In the genomic region with DNA sequence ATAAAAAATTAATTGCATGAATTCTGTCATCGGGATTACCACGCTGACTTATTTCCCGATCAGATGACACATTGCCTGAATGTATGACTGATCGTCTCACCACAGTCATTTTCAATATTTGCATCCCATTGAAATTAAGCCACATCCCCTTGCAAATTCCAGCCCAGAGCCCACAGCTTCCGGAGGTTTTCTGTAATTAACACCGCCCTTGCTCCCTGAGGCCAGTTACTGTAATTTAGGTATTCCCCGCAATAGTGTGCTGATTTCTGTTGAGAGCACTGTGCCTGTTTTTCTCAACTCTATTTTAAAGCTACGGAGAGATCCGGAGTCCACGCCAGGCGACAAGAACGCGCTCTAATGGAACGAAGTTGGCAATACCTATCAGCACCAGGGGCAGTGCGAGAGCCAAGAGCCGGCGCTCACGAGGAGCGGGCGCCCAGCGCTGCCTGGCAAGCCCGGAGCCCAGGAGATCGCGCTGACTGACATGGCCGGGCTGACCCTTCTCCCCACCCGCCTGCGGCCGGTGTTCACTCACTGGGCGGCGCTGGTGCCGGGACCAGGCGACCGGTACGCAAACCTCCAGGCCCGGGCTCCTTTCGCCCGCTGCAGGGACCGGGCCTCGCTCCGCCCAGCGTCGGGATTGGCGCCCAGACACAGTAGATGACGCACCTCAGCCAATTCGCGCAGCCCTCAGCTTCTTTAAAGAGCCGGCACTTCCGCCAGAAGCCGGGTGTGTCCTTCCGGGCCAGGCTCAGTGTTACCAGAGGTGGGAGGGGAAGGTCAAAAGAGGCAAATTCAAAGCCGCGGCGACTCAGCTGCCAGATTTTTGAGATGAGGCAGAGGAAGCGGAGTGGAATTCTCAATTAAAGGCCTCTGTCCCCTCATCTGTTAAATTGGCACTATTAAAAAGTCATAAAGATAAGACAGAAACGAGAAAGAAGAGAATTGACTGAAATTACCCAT, we compare ENCODE assay signal across 8 cellular contexts. TPM values are rescaled to one million over a fixed set of nuclear protein-coding genes. Genes with fewer than 3 reads are reported as not detected.
DNase-seq lines count a peak whose midpoint lies in the region; ATAC-seq and TF ChIP-seq lines count a peak whose summit lies in the region.

A gene with protein sequence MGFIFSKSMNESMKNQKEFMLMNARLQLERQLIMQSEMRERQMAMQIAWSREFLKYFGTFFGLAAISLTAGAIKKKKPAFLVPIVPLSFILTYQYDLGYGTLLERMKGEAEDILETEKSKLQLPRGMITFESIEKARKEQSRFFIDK (minus strand): TSS at position 672 of the 963 bp plus-strand sequence. CDS start 5,948 bp downstream, outside the sequence.

- no peaks in the 10 kb centered on the region for H3K27me3 ChIP-seq in GM23338 (ENCODE audit: insufficient read depth)

- peaks cover 14% of the 10 kb centered on the region for H3K4me1 ChIP-seq in GM23338 (ENCODE audit: insufficient read depth)

- ATAC-seq in GM23338 (peak; percentile 97), naive B cell (ENCODE audit: low read depth in 2 of 2) (peak; percentile 86 to 87)
- ATAC-seq in activated T-helper 17 cell treated with anti-CD3 and anti-CD28 coated beads, Interleukin-2, amount 50 U/mL, for 72 hours (replicated peaks), result peak; percentile 90
- peak; percentile 97 for ATAC-seq in stimulated activated memory B cell treated with anti-CD40 and anti-IgM and Interleukin-4, amounts not matched to agents 10 μg/mL and 1 μg/mL and 100 μg/mL, for 72 hours

- H3K9me3 Mint-ChIP-seq in GM23338 (peaks cover 32% of the 10 kb centered on the region), naive B cell (no peaks in the 10 kb centered on the region)
- H3K9me3 Mint-ChIP-seq in activated T-helper 17 cell treated with anti-CD3 and anti-CD28 coated beads, Interleukin-2, amount 50 U/mL, for 72 hours, result no peaks in the 10 kb centered on the region
- H3K9me3 Mint-ChIP-seq in stimulated activated memory B cell treated with anti-CD40 and anti-IgM and Interleukin-4, amounts not matched to agents 10 μg/mL and 1 μg/mL and 100 μg/mL, for 72 hours, result no peaks in the 10 kb centered on the region

- peak; percentile 94 for DNase-seq in EL
- DNase-seq in GM23338 (ENCODE audit: low spot score), result peak; percentile 97
- DNase-seq in LHCN-M2 (ENCODE audit: low read depth), result peak; percentile 94
- peak; percentile 59 for DNase-seq in RWPE1 (ENCODE audit: low spot score)
- DNase-seq in fibroblast of gingiva (ENCODE audit: low read depth), result peak; percentile 91
- DNase-seq in naive B cell, result peak; percentile 89

- H3K27ac ChIP-seq in GM23338 (ENCODE audit: low read depth), result peak within 1 kb of the TSS; percentile 92
- H3K27ac ChIP-seq in RWPE1, result peak within 1 kb of the TSS; percentile 90

- POLR2A ChIA-PET in RWPE1 (lab: Yijun Ruan, JAX; ENCODE audit: low non-redundant PET), result no interaction called here

- peak within 1 kb of the TSS; percentile 89 for H3K4me2 ChIP-seq in GM23338

- 0 out of 2 replicates have a peak, but pooled peaks cover 5% of the 10 kb centered on the region for H3F3A ChIP-seq in GM23338 (replicated peaks; ENCODE audit: low read depth)

- H3K79me2 ChIP-seq in GM23338 (replicated peaks; ENCODE audit: insufficient read depth), result no peaks in the 10 kb centered on the region; the same call in 1 of the 2 replicates

- TF ChIP-seq CTCF in GM23338 (conservative IDR thresholded peaks at IDR 0.05; ENCODE audit: low read depth in 2 of 2) (peak; percentile 19 to 27; a peak in 2 of 4 replicates), RWPE1 (conservative IDR thresholded peaks at IDR 0.05; ENCODE audit: low read depth) (0 out of 2 replicates have a peak, but pooled peaks have one; percentile 22)

- peaks cover 5% of the 10 kb centered on the region for H3K27me3 Mint-ChIP-seq in GM23338 (ENCODE audit: insufficient read depth, low read depth, poor library complexity)
- no peaks in the 10 kb centered on the region for H3K27me3 Mint-ChIP-seq in activated T-helper 17 cell treated with anti-CD3 and anti-CD28 coated beads, Interleukin-2, amount 50 U/mL, for 72 hours
- no peaks in the 10 kb centered on the region for H3K27me3 Mint-ChIP-seq in naive B cell
- no peaks in the 10 kb centered on the region for H3K27me3 Mint-ChIP-seq in stimulated activated memory B cell treated with anti-CD40 and anti-IgM and Interleukin-4, amounts not matched to agents 10 μg/mL and 1 μg/mL and 100 μg/mL, for 72 hours

- H3K4me3 Mint-ChIP-seq in GM23338 (peak within 1 kb of the TSS; percentile 94), naive B cell (peak within 1 kb of the TSS; percentile 85 to 97 (median 96))
- H3K4me3 Mint-ChIP-seq in activated T-helper 17 cell treated with anti-CD3 and anti-CD28 coated beads, Interleukin-2, amount 50 U/mL, for 72 hours, result peak within 1 kb of the TSS; percentile 88
- H3K4me3 Mint-ChIP-seq in stimulated activated memory B cell treated with anti-CD40 and anti-IgM and Interleukin-4, amounts not matched to agents 10 μg/mL and 1 μg/mL and 100 μg/mL, for 72 hours, result peak within 1 kb of the TSS; percentile 88

- CTCF ChIA-PET in RWPE1 (lab: Yijun Ruan, JAX), result interaction anchor here (0.5 to 0.6 kb wide), 2 partner anchors 61 to 270 kb away, joined by 3 read pairs; no protein-coding TSS in a partner anchor

- peaks cover 7% of the 10 kb centered on the region for H3K36me3 ChIP-seq in GM23338 (ENCODE audit: insufficient read depth)

- H3K27ac Mint-ChIP-seq in GM23338 (peak within 1 kb of the TSS; percentile 94), naive B cell (peak within 1 kb of the TSS; percentile 96 to 99 (median 98))
- H3K27ac Mint-ChIP-seq in activated T-helper 17 cell treated with anti-CD3 and anti-CD28 coated beads, Interleukin-2, amount 50 U/mL, for 72 hours, result peak within 1 kb of the TSS; percentile 98
- peak within 1 kb of the TSS; percentile 87 for H3K27ac Mint-ChIP-seq in stimulated activated memory B cell treated with anti-CD40 and anti-IgM and Interleukin-4, amounts not matched to agents 10 μg/mL and 1 μg/mL and 100 μg/mL, for 72 hours

- H3K4me3 ChIP-seq in GM23338, result peak within 1 kb of the TSS; percentile 66

- H2AFZ ChIP-seq in GM23338, result peak within 1 kb of the TSS; percentile 99

- peaks cover 18% of the 10 kb centered on the region for H3K4me1 Mint-ChIP-seq in GM23338
- H3K4me1 Mint-ChIP-seq in activated T-helper 17 cell treated with anti-CD3 and anti-CD28 coated beads, Interleukin-2, amount 50 U/mL, for 72 hours, result peaks cover 38% of the 10 kb centered on the region
- peaks cover 31 to 35% (median 35%) of the 10 kb centered on the region in 3 donors for H3K4me1 Mint-ChIP-seq in naive B cell
- H3K4me1 Mint-ChIP-seq in stimulated activated memory B cell treated with anti-CD40 and anti-IgM and Interleukin-4, amounts not matched to agents 10 μg/mL and 1 μg/mL and 100 μg/mL, for 72 hours, result peaks cover 47% of the 10 kb centered on the region

- H4K20me1 ChIP-seq in GM23338 (replicated peaks; ENCODE audit: insufficient read depth), result no peaks in the 10 kb centered on the region

- H3K36me3 Mint-ChIP-seq in GM23338 (ENCODE audit: low read depth), result peaks cover 40% of the 10 kb centered on the region
- peaks cover 39% of the 10 kb centered on the region for H3K36me3 Mint-ChIP-seq in activated T-helper 17 cell treated with anti-CD3 and anti-CD28 coated beads, Interleukin-2, amount 50 U/mL, for 72 hours (ENCODE audit: low read depth)
- peaks cover 0 to 8% of the 10 kb centered on the region in 2 donors for H3K36me3 Mint-ChIP-seq in naive B cell
- H3K36me3 Mint-ChIP-seq in stimulated activated memory B cell treated with anti-CD40 and anti-IgM and Interleukin-4, amounts not matched to agents 10 μg/mL and 1 μg/mL and 100 μg/mL, for 72 hours, result peaks cover 21% of the 10 kb centered on the region

- no peaks in the 10 kb centered on the region for H3K9me2 ChIP-seq in GM23338 (ENCODE audit: insufficient read depth)

TF ChIP-seq in GM23338, 12 proteins besides CTCF, POLR2A, EP300 and RAD21 (continues in another document):
- TF ChIP-seq CREB1 (CRISPR knock-in tag; IDR thresholded peaks at IDR 0.05; ENCODE audit: low read depth), result peak; percentile 68
- TF ChIP-seq, protein P1, sequence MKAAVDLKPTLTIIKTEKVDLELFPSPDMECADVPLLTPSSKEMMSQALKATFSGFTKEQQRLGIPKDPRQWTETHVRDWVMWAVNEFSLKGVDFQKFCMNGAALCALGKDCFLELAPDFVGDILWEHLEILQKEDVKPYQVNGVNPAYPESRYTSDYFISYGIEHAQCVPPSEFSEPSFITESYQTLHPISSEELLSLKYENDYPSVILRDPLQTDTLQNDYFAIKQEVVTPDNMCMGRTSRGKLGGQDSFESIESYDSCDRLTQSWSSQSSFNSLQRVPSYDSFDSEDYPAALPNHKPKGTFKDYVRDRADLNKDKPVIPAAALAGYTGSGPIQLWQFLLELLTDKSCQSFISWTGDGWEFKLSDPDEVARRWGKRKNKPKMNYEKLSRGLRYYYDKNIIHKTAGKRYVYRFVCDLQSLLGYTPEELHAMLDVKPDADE (IDR thresholded peaks at IDR 0.05), result peak; percentile 51; the same call in 1 of the 2 replicates

RNA-seq across cellular contexts. Expression of the gene that starts here (rescaled TPM):
- total RNA-seq in GM23338 (2014; rRNA removed; shearing (Covaris generic)), result 13.1 and 18.2 TPM in 2 replicates
- 31.5 and 33.1 TPM in 2 replicates for polyA plus RNA-seq in GM23338 (2016; fragmentation: Nextera tagmentation; extraction: Ambion mirVana)
- total RNA-seq in LHCN-M2 (2014; rRNA removed), result 32.4 and 36.0 TPM in 2 replicates
- 25.3 TPM for polyA plus RNA-seq in LHCN-M2 (2012)
- 10 to 100 TPM; 25.8 to 26.3 TPM for total RNA-seq in activated T-helper 17 cell treated with anti-CD3 and anti-CD28 coated beads, Interleukin-2, amount 50 U/mL, for 72 hours
- 10 to 100 TPM; 30.3 to 61.6 (median 49.1) TPM for polyA plus RNA-seq in naive B cell (ENCODE audit: low read depth in 6 of 6)

Comparison
In these comparisons a context has a peak if more than half of its experiments do, and no peak if none do; other contexts are left out.
1. Peak in every context shown above with its lines: DNase-seq, ATAC-seq, H3K4me3 ChIP-seq and H3K27ac ChIP-seq.